24 cellular contexts compared by ENCODE assay signal in genomic region chr6:100712997-100713396, GRCh38.
DNase-seq lines count a peak whose midpoint lies in the region; ATAC-seq, FAIRE-seq and TF ChIP-seq lines count a peak whose summit lies in the region.
"Had no signal": no experiment of that assay in that cellular context is flagged by ENCODE, and none has a peak within 500 bp of the region (broad histone marks: within the 10 kb centered on the region; RNA-seq: fewer than 3 reads in every experiment).

No MANE protein-coding gene starts in this region.

- ATAC-seq in right lobe of liver (peak; percentile 41 to 92 (median 72)), HepG2 (no peak), GM23338 (no peak), WTC11 (no peak), memory B cell (ENCODE audit: low read depth) (no peak), GM19463 (IDR thresholded peaks at IDR 0.05; ENCODE audit: unreplicated experiment) (no peak)
- ATAC-seq: CD8-positive, alpha-beta T cell had no signal

- no peaks in the 10 kb centered on the region for H3K27me3 Mint-ChIP-seq in GM23338 (ENCODE audit: insufficient read depth, low read depth, poor library complexity)
- no peaks in the 10 kb centered on the region for H3K27me3 Mint-ChIP-seq in WTC11 (ENCODE audit: low read depth)
- H3K27me3 Mint-ChIP-seq in memory B cell = no peaks in the 10 kb centered on the region
- H3K27me3 Mint-ChIP-seq: CD4-positive, alpha-beta T cell had no signal

- no peak for FAIRE-seq in HepG2 (lab: Jason Lieb, UNC)
- FAIRE-seq: A204.1, D721Med, G401.6, GM12891, GM19239 had no signal

- H3K36me3 ChIP-seq in right lobe of liver (no peaks in the 10 kb centered on the region), HepG2 (replicated peaks in 1 of 2; ENCODE audit: control insufficient read depth in 1 of 2, insufficient read depth in 2 of 2, low read length in 2 of 2) (peaks cover 0 to 9% of the 10 kb centered on the region in 2 experiments; a peak in 2 of 5 replicates), GM23338 (ENCODE audit: insufficient read depth) (no peaks in the 10 kb centered on the region)
- H3K36me3 ChIP-seq: BE2C had no signal

- TF ChIP-seq EP300 in HepG2 (IDR thresholded peaks at IDR 0.05; ENCODE audit: low read depth in 2 of 2, low read length in 2 of 2) = no peak
- no peak for TF ChIP-seq EP300 in HepG2 (CRISPR knock-in tag; IDR thresholded peaks at IDR 0.05; ENCODE audit: borderline replicate concordance)

- intact Hi-C loops in right lobe of liver (cut with DNase I) = no loop called here
- intact Hi-C loops in HepG2 (cut with micrococcal nuclease; ENCODE audit: unreplicated experiment) = no loop called here

- H3K27ac ChIP-seq in right lobe of liver (no peak overlapping the region), HepG2 (ENCODE audit: extremely low read length, insufficient read depth, low read length) (no peak overlapping the region), GM23338 (ENCODE audit: low read depth) (no peak overlapping the region)
- H3K27ac ChIP-seq: BLaER1 had no signal

- H3K4me1 ChIP-seq in right lobe of liver = no peaks in the 10 kb centered on the region
- H3K4me1 ChIP-seq in HepG2 (ENCODE audit: insufficient read depth, low read length) = no peaks in the 10 kb centered on the region
- H3K4me1 ChIP-seq in GM23338 (ENCODE audit: insufficient read depth) = no peaks in the 10 kb centered on the region
- H3K4me1 ChIP-seq: BE2C, BLaER1, Caco-2 had no signal

- H3K9me3 ChIP-seq in right lobe of liver = no peaks in the 10 kb centered on the region
- no peaks in the 10 kb centered on the region for H3K9me3 ChIP-seq in HepG2 (ENCODE audit: low read length)
- H3K9me3 ChIP-seq: BE2C, BLaER1, Caco-2 had no signal

- H3K4me3 Mint-ChIP-seq in GM23338 (no peak overlapping the region), WTC11 (no peak overlapping the region), memory B cell (no peak overlapping the region)
- H3K4me3 Mint-ChIP-seq: CD4-positive, alpha-beta T cell; CD8-positive, alpha-beta T cell had no signal

- DNase-seq in right lobe of liver (no peak), HepG2 (ENCODE audit: low spot score) (no peak), GM23338 (ENCODE audit: low spot score) (no peak), WTC11 (ENCODE audit: low spot score) (no peak), memory B cell (ENCODE audit: low spot score in 2 of 2) (no peak), NCI-H128 (lab: John Stamatoyannopoulos, UW; ENCODE audit: unreplicated experiment) (no peak)
- no peak for DNase-seq in stimulated activated CD4-positive, alpha-beta T cell treated with anti-CD3 and anti-CD28 coated beads, Interleukin-15, amount 100 ng/mL, for 24 hours
- DNase-seq: 8988T; ACHN; BE2C; C1 segment of cervical spinal cord; Caco-2; Calu3; CD4-positive, alpha-beta T cell; CD8-positive, alpha-beta T cell; DMS79 treated with DMSO at 0.1 percent for 48 hours; GF-D8 had no signal

- H3K4me2 ChIP-seq in HepG2 (ENCODE audit: low read depth, low read length) (no peak overlapping the region), GM23338 (no peak overlapping the region)
- H3K4me2 ChIP-seq: BLaER1 had no signal

- CTCF ChIA-PET in HepG2 (lab: Yijun Ruan, JAX; ENCODE audit: low intra/inter-chr PET ratio, low total read pairs) = no interaction called here
- CTCF ChIA-PET in WTC11 (lab: Charles Lee) = no interaction called here

- H3K27me3 ChIP-seq in right lobe of liver (no peaks in the 10 kb centered on the region), HepG2 (ENCODE audit: control insufficient read depth in 1 of 2, insufficient read depth in 2 of 2, low read length in 2 of 2) (no peaks in the 10 kb centered on the region; a peak in 1 of 5 replicates), GM23338 (ENCODE audit: insufficient read depth) (no peaks in the 10 kb centered on the region)
- H3K27me3 ChIP-seq: BE2C, BLaER1 had no signal

- no peak for TF ChIP-seq RAD21 in HepG2 (CRISPR knock-in tag; IDR thresholded peaks at IDR 0.05)

- no TSS peak for BruUV-seq in HepG2 (replicated peaks; lab: Mats Ljungman, UMichigan)

- H3K9me2 ChIP-seq in GM23338 (ENCODE audit: insufficient read depth) = no peaks in the 10 kb centered on the region

- no peaks in the 10 kb centered on the region for H3K36me3 Mint-ChIP-seq in GM23338 (ENCODE audit: low read depth)
- no peaks in the 10 kb centered on the region for H3K36me3 Mint-ChIP-seq in WTC11
- H3K36me3 Mint-ChIP-seq in memory B cell = peaks cover 16% of the 10 kb centered on the region

- H3K4me1 Mint-ChIP-seq in GM23338 (no peaks in the 10 kb centered on the region), WTC11 (no peaks in the 10 kb centered on the region), memory B cell (no peaks in the 10 kb centered on the region)

- no peaks in the 10 kb centered on the region for H3K9me3 Mint-ChIP-seq in GM23338
- H3K9me3 Mint-ChIP-seq in WTC11 = no peaks in the 10 kb centered on the region
- no peaks in the 10 kb centered on the region for H3K9me3 Mint-ChIP-seq in memory B cell
- H3K9me3 Mint-ChIP-seq: CD4-positive, alpha-beta T cell; CD8-positive, alpha-beta T cell had no signal

- no peak overlapping the region for H2AFZ ChIP-seq in HepG2 (ENCODE audit: low read length)
- H2AFZ ChIP-seq in GM23338 = no peak overlapping the region

- peak overlapping the region; percentile 19; the same call in 1 of the 2 replicates for H3K27ac Mint-ChIP-seq in GM23338
- peak overlapping the region; percentile 50; the same call in 1 of the 2 replicates for H3K27ac Mint-ChIP-seq in WTC11
- H3K27ac Mint-ChIP-seq in memory B cell = peak overlapping the region; percentile 2
- H3K27ac Mint-ChIP-seq: CD4-positive, alpha-beta T cell; CD8-positive, alpha-beta T cell had no signal

- POLR2A ChIA-PET in HepG2 (lab: Yijun Ruan, JAX) = no interaction called here
- POLR2A ChIA-PET in WTC11 (lab: Charles Lee) = no interaction called here

- in situ Hi-C loops in HepG2 (cut with HindIII; ENCODE audit: extremely low pct_ligation_motif_present, low pct_unique_long_range_greater_than_20kb) = no loop called here

- TF ChIP-seq POLR2A in right lobe of liver (IDR thresholded peaks at IDR 0.05) (no peak), HepG2 (IDR thresholded peaks at IDR 0.05; ENCODE audit: insufficient read depth in 1 of 2, low read depth in 2 of 2, low read length in 2 of 2) (no peak)

- TF ChIP-seq CTCF in right lobe of liver (IDR thresholded peaks at IDR 0.05) (no peak), HepG2 (CRISPR knock-in tag; IDR thresholded peaks at IDR 0.05) (no peak), GM23338 (conservative IDR thresholded peaks at IDR 0.05; ENCODE audit: low read depth in 2 of 2) (no peak), WTC11 (IDR thresholded peaks at IDR 0.05) (no peak)

- no peak overlapping the region for H3K9ac ChIP-seq in HepG2 (ENCODE audit: insufficient read depth, low read depth, low read length)
- H3K9ac ChIP-seq: BLaER1 had no signal

- 45% methylated on average over 6 of the region's 6 CpGs for WGBS in right lobe of liver (ENCODE audit: insufficient coverage, low coverage, low lambda C conversion rate, missing lambda C conversion rate)
- WGBS in HepG2 (ENCODE audit: low lambda C conversion rate) = 94% methylated on average over 6 of the region's 6 CpGs

- H3K4me3 ChIP-seq in right lobe of liver = no peak overlapping the region
- no peak overlapping the region for H3K4me3 ChIP-seq in HepG2 (replicated peaks in 1 of 3; ENCODE audit: insufficient read depth in 1 of 3, low read depth in 2 of 3, low read length in 3 of 3)
- no peak overlapping the region for H3K4me3 ChIP-seq in GM23338
- H3K4me3 ChIP-seq: BLaER1 had no signal

- no peaks in the 10 kb centered on the region for H3K79me2 ChIP-seq in HepG2 (ENCODE audit: insufficient read depth, low read length)
- H3K79me2 ChIP-seq in GM23338 (replicated peaks; ENCODE audit: insufficient read depth) = no peaks in the 10 kb centered on the region

- H4K20me1 ChIP-seq in HepG2 (ENCODE audit: insufficient read depth, low read length) (no peaks in the 10 kb centered on the region), GM23338 (replicated peaks; ENCODE audit: insufficient read depth) (0 out of 2 replicates have a peak, but pooled peaks cover 4% of the 10 kb centered on the region)
- H4K20me1 ChIP-seq: BLaER1 had no signal

- no peaks in the 10 kb centered on the region for H3F3A ChIP-seq in GM23338 (replicated peaks; ENCODE audit: low read depth)

TF ChIP-seq in GM23338, 12 proteins besides CTCF, POLR2A, EP300 and RAD21 (continues in another document):
- TF ChIP-seq JUNB (IDR thresholded peaks at IDR 0.05; ENCODE audit: unreplicated experiment) = no peak
- no peak for TF ChIP-seq ZNF331 (CRISPR knock-in tag; IDR thresholded peaks at IDR 0.05; ENCODE audit: low read depth)
- no peak for TF ChIP-seq POLR2AphosphoS5 (IDR thresholded peaks at IDR 0.05; ENCODE audit: low read depth)
- no peak for TF ChIP-seq EZH2phosphoT487 (IDR thresholded peaks at IDR 0.05; ENCODE audit: unreplicated experiment)

TF ChIP-seq in WTC11, 78 proteins besides CTCF, POLR2A, EP300 and RAD21:
- TF ChIP-seq ATF6 (CRISPR knock-in tag; IDR thresholded peaks at IDR 0.05) (no peak), SMAD4 (CRISPR knock-in tag; IDR thresholded peaks at IDR 0.05) (no peak), ATF3 (CRISPR knock-in tag; conservative IDR thresholded peaks at IDR 0.05) (no peak), ZBTB21 (CRISPR knock-in tag; IDR thresholded peaks at IDR 0.05; ENCODE audit: borderline replicate concordance) (no peak), NR2C2 (CRISPR knock-in tag; IDR thresholded peaks at IDR 0.05) (no peak), OVOL2 (CRISPR knock-in tag; IDR thresholded peaks at IDR 0.05; ENCODE audit: borderline replicate concordance) (no peak), GTF2I (CRISPR knock-in tag; conservative IDR thresholded peaks at IDR 0.05) (no peak)

Comparison
In these comparisons a context has a peak if more than half of its experiments do, and no peak if none do; other contexts are left out.
1. ATAC-seq: peak in right lobe of liver (4 of 4); none in HepG2 (single experiment), GM23338 (single experiment), WTC11 (single experiment), memory B cell (single experiment) and GM19463 (single experiment).
2. Peak in every context shown above with its lines, with median percentiles within 50 percentile points of each other: H3K27ac Mint-ChIP-seq.